1 cellular context compared by ENCODE assay signal in the genomic region with DNA sequence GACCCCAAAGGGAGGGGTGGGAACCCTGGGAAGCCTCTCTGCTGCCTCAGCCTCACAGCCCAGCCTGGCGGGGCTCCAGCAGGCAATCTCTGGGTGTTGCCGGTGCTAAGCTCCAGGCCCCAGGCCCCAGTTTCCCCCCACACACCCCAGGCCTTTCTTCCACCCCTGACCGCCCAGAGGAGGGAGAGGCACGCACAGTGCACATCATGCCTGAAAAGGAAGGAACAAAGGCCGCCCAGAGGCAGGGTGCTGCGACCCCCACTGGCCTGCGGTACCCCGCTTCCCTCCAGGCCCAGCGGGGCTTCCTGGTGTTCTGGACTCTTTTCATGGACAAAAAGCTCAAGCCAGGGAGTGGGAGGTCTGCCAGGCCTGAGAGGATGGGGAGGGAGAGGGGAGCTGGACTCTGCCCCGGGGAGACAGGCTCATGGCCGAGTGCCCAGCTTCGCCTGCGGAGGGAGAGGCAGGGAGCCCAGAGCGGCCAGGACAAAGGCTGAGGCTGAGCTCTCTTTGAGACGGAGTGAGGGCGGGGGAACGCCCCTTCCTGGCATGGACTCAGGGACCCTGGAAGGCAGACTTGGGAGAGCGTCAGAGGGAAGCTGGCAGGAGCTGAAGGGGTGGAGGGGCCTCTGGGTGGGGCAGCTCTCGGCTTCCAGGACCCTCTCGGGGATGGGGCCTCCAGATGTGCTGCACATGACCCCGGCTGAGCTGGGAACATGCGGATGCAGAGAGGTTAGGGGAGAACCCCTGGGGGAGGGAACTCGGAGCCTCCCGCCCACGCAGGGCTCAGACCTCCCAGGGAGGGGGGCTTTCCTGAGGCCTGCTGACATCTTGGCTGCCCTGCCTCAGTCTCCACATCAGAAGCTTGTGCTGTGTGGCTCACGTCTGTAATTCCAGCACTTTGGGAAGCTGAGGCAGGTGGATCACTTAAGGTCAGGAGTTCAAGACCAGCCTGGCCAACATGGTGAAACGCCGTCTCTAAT.
TF ChIP-seq lines count a peak whose summit lies in the region.

No MANE protein-coding gene starts in this region.

TF ChIP-seq in HepG2, 621 proteins besides CTCF, POLR2A, EP300 and RAD21 (continued from another document and continues in another):
- TF ChIP-seq, protein P1, sequence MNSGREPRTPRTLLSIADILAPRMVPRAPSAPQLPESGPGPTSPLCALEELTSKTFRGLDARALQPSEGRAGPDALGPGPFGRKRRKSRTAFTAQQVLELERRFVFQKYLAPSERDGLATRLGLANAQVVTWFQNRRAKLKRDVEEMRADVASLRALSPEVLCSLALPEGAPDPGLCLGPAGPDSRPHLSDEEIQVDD (CRISPR knock-in tag; IDR thresholded peaks at IDR 0.05; ENCODE audit: borderline replicate concordance): no peak
- TF ChIP-seq NFKBIZ (CRISPR knock-in tag; IDR thresholded peaks at IDR 0.05) (no peak), ZNF652 (CRISPR knock-in tag; IDR thresholded peaks at IDR 0.05; ENCODE audit: borderline replicate concordance, low read depth) (no peak), RORA (CRISPR knock-in tag; IDR thresholded peaks at IDR 0.05) (no peak), ZNF703 (CRISPR knock-in tag; IDR thresholded peaks at IDR 0.05; ENCODE audit: borderline replicate concordance) (no peak), ZNF441 (CRISPR knock-in tag; IDR thresholded peaks at IDR 0.05; ENCODE audit: borderline replicate concordance) (no peak), TSC22D2 (CRISPR knock-in tag; IDR thresholded peaks at IDR 0.05; ENCODE audit: borderline replicate concordance) (no peak), KLF11 (CRISPR knock-in tag; IDR thresholded peaks at IDR 0.05) (no peak; the same call in 1 of the 2 replicates), ZNF749 (CRISPR knock-in tag; IDR thresholded peaks at IDR 0.05; ENCODE audit: borderline replicate concordance) (peak; percentile 53), CENPT (CRISPR knock-in tag; IDR thresholded peaks at IDR 0.05; ENCODE audit: low read depth) (0 out of 2 replicates have a peak, but pooled peaks have one; percentile 59), ZNF775 (CRISPR knock-in tag; IDR thresholded peaks at IDR 0.05; ENCODE audit: borderline replicate concordance) (no peak), ZEB1 (IDR thresholded peaks at IDR 0.05; ENCODE audit: insufficient replicate concordance, low read depth) (no peak), ATM (IDR thresholded peaks at IDR 0.05; ENCODE audit: borderline replicate concordance) (no peak), PHF5A (CRISPR knock-in tag; IDR thresholded peaks at IDR 0.05; ENCODE audit: low read depth, unreplicated experiment) (peak; percentile 60), PHF20 (CRISPR knock-in tag; IDR thresholded peaks at IDR 0.05) (no peak), RXRB (CRISPR knock-in tag; IDR thresholded peaks at IDR 0.05; ENCODE audit: borderline replicate concordance) (peak; percentile 61), TGIF2 (CRISPR knock-in tag; IDR thresholded peaks at IDR 0.05) (no peak), KAT7 (CRISPR knock-in tag; IDR thresholded peaks at IDR 0.05; ENCODE audit: borderline replicate concordance) (no peak), NFIC (IDR thresholded peaks at IDR 0.05; ENCODE audit: low read length) (no peak; the same call in 1 of the 2 replicates), NR1H2 (CRISPR knock-in tag; IDR thresholded peaks at IDR 0.05; ENCODE audit: borderline replicate concordance, low read depth) (no peak)
- TF ChIP-seq, protein P2, sequence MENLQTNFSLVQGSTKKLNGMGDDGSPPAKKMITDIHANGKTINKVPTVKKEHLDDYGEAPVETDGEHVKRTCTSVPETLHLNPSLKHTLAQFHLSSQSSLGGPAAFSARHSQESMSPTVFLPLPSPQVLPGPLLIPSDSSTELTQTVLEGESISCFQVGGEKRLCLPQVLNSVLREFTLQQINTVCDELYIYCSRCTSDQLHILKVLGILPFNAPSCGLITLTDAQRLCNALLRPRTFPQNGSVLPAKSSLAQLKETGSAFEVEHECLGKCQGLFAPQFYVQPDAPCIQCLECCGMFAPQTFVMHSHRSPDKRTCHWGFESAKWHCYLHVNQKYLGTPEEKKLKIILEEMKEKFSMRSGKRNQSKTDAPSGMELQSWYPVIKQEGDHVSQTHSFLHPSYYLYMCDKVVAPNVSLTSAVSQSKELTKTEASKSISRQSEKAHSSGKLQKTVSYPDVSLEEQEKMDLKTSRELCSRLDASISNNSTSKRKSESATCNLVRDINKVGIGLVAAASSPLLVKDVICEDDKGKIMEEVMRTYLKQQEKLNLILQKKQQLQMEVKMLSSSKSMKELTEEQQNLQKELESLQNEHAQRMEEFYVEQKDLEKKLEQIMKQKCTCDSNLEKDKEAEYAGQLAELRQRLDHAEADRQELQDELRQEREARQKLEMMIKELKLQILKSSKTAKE (CRISPR knock-in tag; IDR thresholded peaks at IDR 0.05; ENCODE audit: borderline replicate concordance): no peak
- TF ChIP-seq, protein P3, sequence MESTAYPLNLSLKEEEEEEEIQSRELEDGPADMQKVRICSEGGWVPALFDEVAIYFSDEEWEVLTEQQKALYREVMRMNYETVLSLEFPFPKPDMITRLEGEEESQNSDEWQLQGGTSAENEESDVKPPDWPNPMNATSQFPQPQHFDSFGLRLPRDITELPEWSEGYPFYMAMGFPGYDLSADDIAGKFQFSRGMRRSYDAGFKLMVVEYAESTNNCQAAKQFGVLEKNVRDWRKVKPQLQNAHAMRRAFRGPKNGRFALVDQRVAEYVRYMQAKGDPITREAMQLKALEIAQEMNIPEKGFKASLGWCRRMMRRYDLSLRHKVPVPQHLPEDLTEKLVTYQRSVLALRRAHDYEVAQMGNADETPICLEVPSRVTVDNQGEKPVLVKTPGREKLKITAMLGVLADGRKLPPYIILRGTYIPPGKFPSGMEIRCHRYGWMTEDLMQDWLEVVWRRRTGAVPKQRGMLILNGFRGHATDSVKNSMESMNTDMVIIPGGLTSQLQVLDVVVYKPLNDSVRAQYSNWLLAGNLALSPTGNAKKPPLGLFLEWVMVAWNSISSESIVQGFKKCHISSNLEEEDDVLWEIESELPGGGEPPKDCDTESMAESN (CRISPR knock-in tag; conservative IDR thresholded peaks at IDR 0.05): no peak
- TF ChIP-seq, protein P4, sequence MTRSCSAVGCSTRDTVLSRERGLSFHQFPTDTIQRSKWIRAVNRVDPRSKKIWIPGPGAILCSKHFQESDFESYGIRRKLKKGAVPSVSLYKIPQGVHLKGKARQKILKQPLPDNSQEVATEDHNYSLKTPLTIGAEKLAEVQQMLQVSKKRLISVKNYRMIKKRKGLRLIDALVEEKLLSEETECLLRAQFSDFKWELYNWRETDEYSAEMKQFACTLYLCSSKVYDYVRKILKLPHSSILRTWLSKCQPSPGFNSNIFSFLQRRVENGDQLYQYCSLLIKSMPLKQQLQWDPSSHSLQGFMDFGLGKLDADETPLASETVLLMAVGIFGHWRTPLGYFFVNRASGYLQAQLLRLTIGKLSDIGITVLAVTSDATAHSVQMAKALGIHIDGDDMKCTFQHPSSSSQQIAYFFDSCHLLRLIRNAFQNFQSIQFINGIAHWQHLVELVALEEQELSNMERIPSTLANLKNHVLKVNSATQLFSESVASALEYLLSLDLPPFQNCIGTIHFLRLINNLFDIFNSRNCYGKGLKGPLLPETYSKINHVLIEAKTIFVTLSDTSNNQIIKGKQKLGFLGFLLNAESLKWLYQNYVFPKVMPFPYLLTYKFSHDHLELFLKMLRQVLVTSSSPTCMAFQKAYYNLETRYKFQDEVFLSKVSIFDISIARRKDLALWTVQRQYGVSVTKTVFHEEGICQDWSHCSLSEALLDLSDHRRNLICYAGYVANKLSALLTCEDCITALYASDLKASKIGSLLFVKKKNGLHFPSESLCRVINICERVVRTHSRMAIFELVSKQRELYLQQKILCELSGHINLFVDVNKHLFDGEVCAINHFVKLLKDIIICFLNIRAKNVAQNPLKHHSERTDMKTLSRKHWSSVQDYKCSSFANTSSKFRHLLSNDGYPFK (CRISPR knock-in tag; IDR thresholded peaks at IDR 0.05; ENCODE audit: borderline replicate concordance): peak; percentile 40; the same call in 1 of the 2 replicates
- TF ChIP-seq, protein P5, sequence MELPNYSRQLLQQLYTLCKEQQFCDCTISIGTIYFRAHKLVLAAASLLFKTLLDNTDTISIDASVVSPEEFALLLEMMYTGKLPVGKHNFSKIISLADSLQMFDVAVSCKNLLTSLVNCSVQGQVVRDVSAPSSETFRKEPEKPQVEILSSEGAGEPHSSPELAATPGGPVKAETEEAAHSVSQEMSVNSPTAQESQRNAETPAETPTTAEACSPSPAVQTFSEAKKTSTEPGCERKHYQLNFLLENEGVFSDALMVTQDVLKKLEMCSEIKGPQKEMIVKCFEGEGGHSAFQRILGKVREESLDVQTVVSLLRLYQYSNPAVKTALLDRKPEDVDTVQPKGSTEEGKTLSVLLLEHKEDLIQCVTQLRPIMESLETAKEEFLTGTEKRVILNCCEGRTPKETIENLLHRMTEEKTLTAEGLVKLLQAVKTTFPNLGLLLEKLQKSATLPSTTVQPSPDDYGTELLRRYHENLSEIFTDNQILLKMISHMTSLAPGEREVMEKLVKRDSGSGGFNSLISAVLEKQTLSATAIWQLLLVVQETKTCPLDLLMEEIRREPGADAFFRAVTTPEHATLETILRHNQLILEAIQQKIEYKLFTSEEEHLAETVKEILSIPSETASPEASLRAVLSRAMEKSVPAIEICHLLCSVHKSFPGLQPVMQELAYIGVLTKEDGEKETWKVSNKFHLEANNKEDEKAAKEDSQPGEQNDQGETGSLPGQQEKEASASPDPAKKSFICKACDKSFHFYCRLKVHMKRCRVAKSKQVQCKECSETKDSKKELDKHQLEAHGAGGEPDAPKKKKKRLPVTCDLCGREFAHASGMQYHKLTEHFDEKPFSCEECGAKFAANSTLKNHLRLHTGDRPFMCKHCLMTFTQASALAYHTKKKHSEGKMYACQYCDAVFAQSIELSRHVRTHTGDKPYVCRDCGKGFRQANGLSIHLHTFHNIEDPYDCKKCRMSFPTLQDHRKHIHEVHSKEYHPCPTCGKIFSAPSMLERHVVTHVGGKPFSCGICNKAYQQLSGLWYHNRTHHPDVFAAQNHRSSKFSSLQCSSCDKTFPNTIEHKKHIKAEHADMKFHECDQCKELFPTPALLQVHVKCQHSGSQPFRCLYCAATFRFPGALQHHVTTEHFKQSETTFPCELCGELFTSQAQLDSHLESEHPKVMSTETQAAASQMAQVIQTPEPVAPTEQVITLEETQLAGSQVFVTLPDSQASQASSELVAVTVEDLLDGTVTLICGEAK (IDR thresholded peaks at IDR 0.05): no peak
- TF ChIP-seq, protein P5 (CRISPR knock-in tag; IDR thresholded peaks at IDR 0.05): peak; percentile 32; the same call in 1 of the 2 replicates
- TF ChIP-seq, protein P6, sequence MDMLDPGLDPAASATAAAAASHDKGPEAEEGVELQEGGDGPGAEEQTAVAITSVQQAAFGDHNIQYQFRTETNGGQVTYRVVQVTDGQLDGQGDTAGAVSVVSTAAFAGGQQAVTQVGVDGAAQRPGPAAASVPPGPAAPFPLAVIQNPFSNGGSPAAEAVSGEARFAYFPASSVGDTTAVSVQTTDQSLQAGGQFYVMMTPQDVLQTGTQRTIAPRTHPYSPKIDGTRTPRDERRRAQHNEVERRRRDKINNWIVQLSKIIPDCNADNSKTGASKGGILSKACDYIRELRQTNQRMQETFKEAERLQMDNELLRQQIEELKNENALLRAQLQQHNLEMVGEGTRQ (IDR thresholded peaks at IDR 0.05; ENCODE audit: low read depth, low read length): no peak
- TF ChIP-seq, protein P6 (CRISPR knock-in tag; IDR thresholded peaks at IDR 0.05; ENCODE audit: borderline replicate concordance): no peak; the same call in 1 of the 2 replicates
- TF ChIP-seq, protein P7, sequence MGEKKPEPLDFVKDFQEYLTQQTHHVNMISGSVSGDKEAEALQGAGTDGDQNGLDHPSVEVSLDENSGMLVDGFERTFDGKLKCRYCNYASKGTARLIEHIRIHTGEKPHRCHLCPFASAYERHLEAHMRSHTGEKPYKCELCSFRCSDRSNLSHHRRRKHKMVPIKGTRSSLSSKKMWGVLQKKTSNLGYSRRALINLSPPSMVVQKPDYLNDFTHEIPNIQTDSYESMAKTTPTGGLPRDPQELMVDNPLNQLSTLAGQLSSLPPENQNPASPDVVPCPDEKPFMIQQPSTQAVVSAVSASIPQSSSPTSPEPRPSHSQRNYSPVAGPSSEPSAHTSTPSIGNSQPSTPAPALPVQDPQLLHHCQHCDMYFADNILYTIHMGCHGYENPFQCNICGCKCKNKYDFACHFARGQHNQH (CRISPR knock-in tag; IDR thresholded peaks at IDR 0.05): peak; percentile 52
- TF ChIP-seq, protein P8, sequence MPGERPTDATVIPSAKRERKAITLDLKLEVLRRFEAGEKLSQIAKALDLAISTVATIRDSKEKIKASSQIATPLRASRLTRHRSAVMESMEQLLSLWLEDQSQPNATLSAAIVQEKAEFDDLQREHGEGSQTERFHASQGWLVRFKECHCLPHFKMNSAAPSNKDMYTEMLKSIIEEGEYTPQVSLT (CRISPR knock-in tag; IDR thresholded peaks at IDR 0.05; ENCODE audit: borderline replicate concordance, low read depth): no peak
- TF ChIP-seq, protein P9, sequence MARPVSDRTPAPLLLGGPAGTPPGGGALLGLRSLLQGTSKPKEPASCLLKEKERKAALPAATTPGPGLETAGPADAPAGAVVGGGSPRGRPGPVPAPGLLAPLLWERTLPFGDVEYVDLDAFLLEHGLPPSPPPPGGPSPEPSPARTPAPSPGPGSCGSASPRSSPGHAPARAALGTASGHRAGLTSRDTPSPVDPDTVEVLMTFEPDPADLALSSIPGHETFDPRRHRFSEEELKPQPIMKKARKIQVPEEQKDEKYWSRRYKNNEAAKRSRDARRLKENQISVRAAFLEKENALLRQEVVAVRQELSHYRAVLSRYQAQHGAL (CRISPR knock-in tag; IDR thresholded peaks at IDR 0.05; ENCODE audit: not compliant biosample characterization): no peak
